In the genomic region with DNA sequence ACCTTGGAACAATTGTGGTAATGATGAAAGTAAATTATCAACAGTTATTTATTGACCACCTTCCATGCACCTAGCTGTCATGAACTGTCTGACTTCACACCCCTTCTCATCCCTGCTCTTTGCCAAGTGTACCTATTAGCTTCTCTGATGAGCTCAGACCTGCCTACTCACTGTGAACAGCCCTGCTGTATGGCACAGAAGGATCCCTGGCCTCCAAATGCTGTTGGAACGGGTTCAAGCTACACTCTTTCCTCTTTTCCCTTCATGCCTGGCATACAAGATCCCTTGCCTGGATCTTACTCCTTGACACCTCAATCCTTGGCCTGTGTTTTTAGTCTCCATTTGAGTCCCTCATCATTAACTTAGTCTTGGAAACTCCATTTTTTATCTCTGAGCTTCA, we compare ENCODE assay signal across 1 cellular context.
TF ChIP-seq lines count a peak whose summit lies in the region.

No MANE protein-coding gene starts in this region.

TF ChIP-seq in IMR-90, 13 proteins besides CTCF, POLR2A, EP300 and RAD21:
- no peak for TF ChIP-seq CHD1 (IDR thresholded peaks at IDR 0.05; ENCODE audit: low read depth, low read length)
- TF ChIP-seq MAZ (IDR thresholded peaks at IDR 0.05; ENCODE audit: borderline replicate concordance, low read depth, low read length), result no peak
- TF ChIP-seq FOS (IDR thresholded peaks at IDR 0.05; ENCODE audit: low read depth, low read length), result no peak
- TF ChIP-seq MXI1 (IDR thresholded peaks at IDR 0.05; ENCODE audit: borderline replicate concordance, low read depth, low read length), result no peak
- no peak for TF ChIP-seq MAFK (IDR thresholded peaks at IDR 0.05; ENCODE audit: low read depth, low read length)
- no peak for TF ChIP-seq RCOR1 (IDR thresholded peaks at IDR 0.05; ENCODE audit: insufficient replicate concordance, low read length)
- no peak for TF ChIP-seq CEBPB (IDR thresholded peaks at IDR 0.05; ENCODE audit: low read depth, low read length)
- TF ChIP-seq ELK1 (IDR thresholded peaks at IDR 0.05; ENCODE audit: borderline replicate concordance, low read depth, low read length), result no peak
- TF ChIP-seq NFE2L2 (IDR thresholded peaks at IDR 0.05; ENCODE audit: low read depth, low read length), result no peak
